ENCODE assay signal across 12 cellular contexts in genomic region chr3:176950743-176951142, GRCh38.
DNase-seq lines count a peak whose midpoint lies in the region; ATAC-seq and TF ChIP-seq lines count a peak whose summit lies in the region.
"Had no signal": no experiment of that assay in that cellular context is flagged by ENCODE, and none has a peak within 500 bp of the region (broad histone marks: within the 10 kb centered on the region; RNA-seq: fewer than 3 reads in every experiment).

No MANE protein-coding gene starts in this region.

- H3K27ac ChIP-seq in ACC112 (ENCODE audit: low read depth, low read length): peak overlapping the region; percentile 32; the same call in 1 of the 2 replicates
- H3K27ac ChIP-seq in brain microvascular endothelial cell: no peak overlapping the region
- H3K27ac ChIP-seq: vagina had no signal

- H2AFZ ChIP-seq in ACC112 (ENCODE audit: low read length, unreplicated experiment): no peak overlapping the region

- in situ Hi-C loops in brain microvascular endothelial cell (cut with HindIII; ENCODE audit: low pct_ligation_motif_present, low sequenced_read_pairs): no loop called here

- no peak for TF ChIP-seq CTCF in brain microvascular endothelial cell (IDR thresholded peaks at IDR 0.05; ENCODE audit: low read depth, low read length, missing control alignments)

- no peak overlapping the region for H3K4me3 ChIP-seq in ACC112 (ENCODE audit: low read depth, low read length)
- no peak overlapping the region for H3K4me3 ChIP-seq in brain microvascular endothelial cell (ENCODE audit: low read depth, low read length)
- H3K4me3 ChIP-seq: vagina had no signal

- POLR2A ChIA-PET in HEK293T (lab: Yijun Ruan, JAX): no interaction called here

- H3K27me3 ChIP-seq in ACC112 (ENCODE audit: insufficient read depth, low read length) (no peaks in the 10 kb centered on the region), brain microvascular endothelial cell (replicated peaks) (no peaks in the 10 kb centered on the region)
- H3K27me3 ChIP-seq: vagina had no signal

- no peaks in the 10 kb centered on the region for H3K79me2 ChIP-seq in ACC112 (ENCODE audit: control insufficient read depth, insufficient read depth, low read length, unreplicated experiment)

- peaks cover 31% of the 10 kb centered on the region for H3K4me1 ChIP-seq in ACC112 (ENCODE audit: control insufficient read depth, insufficient read depth, low read length, unreplicated experiment)

- H3K36me3 ChIP-seq in ACC112 (ENCODE audit: insufficient read depth, low read length) (no peaks in the 10 kb centered on the region), brain microvascular endothelial cell (replicated peaks) (no peaks in the 10 kb centered on the region)
- H3K36me3 ChIP-seq: vagina had no signal

- no peak for ATAC-seq in GM18873 (IDR thresholded peaks at IDR 0.05; ENCODE audit: low FRiP score, unreplicated experiment)

- DNase-seq in HK-2 (ENCODE audit: unreplicated experiment) (peak; percentile 30), brain microvascular endothelial cell (peak; percentile 25), kidney glomerular epithelial cell (lab: John Stamatoyannopoulos, UW) (peak; percentile 80), HEK293T (ENCODE audit: extremely low spot score) (no peak), NCI-H1105 (lab: John Stamatoyannopoulos, UW) (no peak)
- no peak for DNase-seq in stimulated activated CD4-positive, alpha-beta T cell treated with anti-CD3 and anti-CD28 coated beads, Interleukin-4, amount 100 ng/mL, for 24 hours
- DNase-seq: activated CD4-positive, alpha-beta T cell treated with anti-CD3 and anti-CD28 coated beads for 48 hours; KG1; NCI-H2029 treated with DMSO at 0.1 percent for 48 hours had no signal

- CTCF ChIA-PET in HEK293T (lab: Yijun Ruan, JAX): no interaction called here

TF ChIP-seq in HEK293T, 16 proteins besides CTCF, POLR2A, EP300 and RAD21:
- TF ChIP-seq FOXK2 (IDR thresholded peaks at IDR 0.05) (no peak), HDGF (IDR thresholded peaks at IDR 0.05; ENCODE audit: borderline replicate concordance) (no peak), LEF1 (IDR thresholded peaks at IDR 0.05; ENCODE audit: borderline replicate concordance) (no peak), FOXM1 (IDR thresholded peaks at IDR 0.05; ENCODE audit: borderline replicate concordance) (no peak), SUZ12 (IDR thresholded peaks at IDR 0.05) (no peak), TARDBP (IDR thresholded peaks at IDR 0.05) (no peak), BHLHE40 (IDR thresholded peaks at IDR 0.05; ENCODE audit: borderline replicate concordance) (no peak)

Comparison
In these comparisons a context has a peak if more than half of its experiments do, and no peak if none do; other contexts are left out.
1. DNase-seq: peak in HK-2 (single experiment), brain microvascular endothelial cell (single experiment) and kidney glomerular epithelial cell (single experiment); none in HEK293T (single experiment), NCI-H1105 (single experiment) and stimulated activated CD4-positive, alpha-beta T cell treated with anti-CD3 and anti-CD28 coated beads, Interleukin-4, amount 100 ng/mL, for 24 hours (single experiment).